In genomic region chr17:28181568-28181967, GRCh38 we compare ENCODE assay signal across 7 cellular contexts.
"Had no signal": no experiment of that assay in that cellular context is flagged by ENCODE, and none has a peak within 500 bp of the region (broad histone marks: within the 10 kb centered on the region; RNA-seq: fewer than 3 reads in every experiment).

No MANE protein-coding gene starts in this region.

- ATAC-seq: HCT116, K562 had no signal

- H3K36me3 ChIP-seq: HAP-1 had no signal

- DNase-seq: GM23248, GOT3, H7, IMR-90 had no signal

- H3K9me3 ChIP-seq: HAP-1 had no signal

- H2AFZ ChIP-seq: GM23248 had no signal

- H3K27ac ChIP-seq: GM23248 had no signal

- H3K4me3 ChIP-seq: GM23248, HAP-1, K562 had no signal

- H3K9ac ChIP-seq: GM23248 had no signal
